In the genomic region with DNA sequence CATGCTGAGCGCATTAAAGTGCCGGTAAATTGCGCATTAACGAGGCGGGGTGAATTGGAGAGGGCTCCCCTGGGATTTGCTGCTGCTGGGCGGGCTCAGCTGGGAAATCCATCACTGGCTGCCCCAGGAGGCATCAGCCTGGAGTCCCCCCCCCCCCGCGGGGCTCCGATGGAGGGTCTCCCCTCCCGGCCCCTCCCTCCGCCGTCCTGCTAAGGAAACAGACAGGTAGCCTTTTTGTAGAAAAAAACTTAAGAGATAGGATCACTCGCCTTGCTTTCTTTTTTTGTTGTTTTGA, we compare ENCODE assay signal across 9 cellular contexts. TPM values are rescaled to one million over a fixed set of nuclear protein-coding genes. Genes with fewer than 3 reads are reported as not detected.
A peak's percentile ranks its signal among the peaks of the same experiment; 100 is the strongest.
DNase-seq lines count a peak whose midpoint lies in the region; ATAC-seq, FAIRE-seq and TF ChIP-seq lines count a peak whose summit lies in the region.
"Had no signal": no experiment of that assay in that cellular context is flagged by ENCODE, and none has a peak within 500 bp of the region (broad histone marks: within the 10 kb centered on the region; RNA-seq: fewer than 3 reads in every experiment).

No MANE protein-coding gene starts in this region.

- H3K4me1 ChIP-seq in left ventricle myocardium inferior, result peaks cover 29% of the 10 kb centered on the region

- peak overlapping the region; percentile 58 for H3K4me3 Mint-ChIP-seq in chondrocyte (ENCODE audit: unreplicated experiment)
- peak overlapping the region in 6 of 8 donors; percentile 9 to 87 (median 66) for H3K4me3 Mint-ChIP-seq in naive B cell
- H3K4me3 Mint-ChIP-seq: activated naive CD4-positive, alpha-beta T cell treated with anti-CD3 and anti-CD28 coated beads, Interleukin-2, amount 10 ng/mL, durations not matched to agents 7 days and 5 days had no signal

- ATAC-seq in naive B cell (ENCODE audit: low read depth in 2 of 2), result no peak

- peak overlapping the region; percentile 55 for H3K4me3 ChIP-seq in left ventricle myocardium inferior

- H3K4me1 Mint-ChIP-seq in chondrocyte (ENCODE audit: low read depth) (peaks cover 31% of the 10 kb centered on the region), naive B cell (peaks cover 9 to 37% (median 21%) of the 10 kb centered on the region in 3 donors)
- H3K4me1 Mint-ChIP-seq: activated naive CD4-positive, alpha-beta T cell treated with anti-CD3 and anti-CD28 coated beads, Interleukin-2, amount 10 ng/mL, durations not matched to agents 7 days and 5 days had no signal

- H3K27ac Mint-ChIP-seq in chondrocyte (ENCODE audit: unreplicated experiment) (peak overlapping the region; percentile 76), naive B cell (no peak overlapping the region)
- H3K27ac Mint-ChIP-seq: activated naive CD4-positive, alpha-beta T cell treated with anti-CD3 and anti-CD28 coated beads, Interleukin-2, amount 10 ng/mL, durations not matched to agents 7 days and 5 days had no signal

- intact Hi-C loops in left ventricle myocardium inferior (cut with micrococcal nuclease), result no loop called here
- intact Hi-C loops in cardiac septum (cut with DNase I), result no loop called here

- DNase-seq in left ventricle myocardium inferior (no peak), cardiac septum (ENCODE audit: low spot score) (no peak), chondrocyte (ENCODE audit: low spot score) (no peak), naive B cell (no peak), mucosa of gallbladder (ENCODE audit: low spot score) (no peak), HTR-8/SVneo (ENCODE audit: insufficient read length, low spot score) (no peak)
- DNase-seq in activated CD8-positive, alpha-beta memory T cell treated with anti-CD3 and anti-CD28 coated beads, Interleukin-2, amount 50 U/mL, for 48 hours, result no peak
- no peak for DNase-seq in activated T-cell treated with anti-CD3 and anti-CD28 coated beads, Interleukin-2, amount 50 U/mL, for 1 hour
- DNase-seq: activated naive CD4-positive, alpha-beta T cell treated with anti-CD3 and anti-CD28 coated beads, Interleukin-2, amount 10 ng/mL, durations not matched to agents 7 days and 5 days had no signal

- H3K36me3 Mint-ChIP-seq in chondrocyte (ENCODE audit: low read depth) (no peaks in the 10 kb centered on the region), naive B cell (no peaks in the 10 kb centered on the region)
- H3K36me3 Mint-ChIP-seq: activated naive CD4-positive, alpha-beta T cell treated with anti-CD3 and anti-CD28 coated beads, Interleukin-2, amount 10 ng/mL, durations not matched to agents 7 days and 5 days had no signal

- TF ChIP-seq CTCF in left ventricle myocardium inferior (IDR thresholded peaks at IDR 0.05; ENCODE audit: borderline replicate concordance) (no peak), chondrocyte (IDR thresholded peaks at IDR 0.05) (no peak)

- peak overlapping the region; percentile 77 for H3K27ac ChIP-seq in left ventricle myocardium inferior (replicated peaks)

- H3K27me3 Mint-ChIP-seq in chondrocyte (ENCODE audit: low read depth) (peaks cover 6% of the 10 kb centered on the region), naive B cell (peaks cover 0 to 22% (median 12%) of the 10 kb centered on the region in 3 donors)

- no peak for FAIRE-seq in HTR-8/SVneo (lab: Jason Lieb, UNC)

- H3K9me3 Mint-ChIP-seq in chondrocyte (ENCODE audit: low read depth) (no peaks in the 10 kb centered on the region), naive B cell (no peaks in the 10 kb centered on the region)
- H3K9me3 Mint-ChIP-seq: activated naive CD4-positive, alpha-beta T cell treated with anti-CD3 and anti-CD28 coated beads, Interleukin-2, amount 10 ng/mL, durations not matched to agents 7 days and 5 days had no signal

- H3K27me3 ChIP-seq in left ventricle myocardium inferior (ENCODE audit: low read depth), result no peaks in the 10 kb centered on the region

- no peaks in the 10 kb centered on the region for H3K36me3 ChIP-seq in left ventricle myocardium inferior

- H3K9me3 ChIP-seq in left ventricle myocardium inferior (replicated peaks), result no peaks in the 10 kb centered on the region

RNA-seq across cellular contexts. Expression of gene TLE6, which starts 6.8 kb away (rescaled TPM):
- total RNA-seq in left ventricle myocardium inferior, result 1.3 TPM
- 1.0 TPM for total RNA-seq in cardiac septum
- 0.36 to 1.1 TPM (median 0.55 TPM) in 3 replicates for total RNA-seq in chondrocyte
- 10 to 100 TPM in 1 of 6 donors, 1 to 10 TPM in 3, under 1 TPM in 2; 0.43 to 10.7 (median 1.8) TPM for polyA plus RNA-seq in naive B cell (ENCODE audit: low read depth in 6 of 6)
- 0.63 TPM for total RNA-seq in mucosa of gallbladder

RNA-seq across cellular contexts. Expression of gene ZNF77, which starts 39.4 kb away (rescaled TPM):
- total RNA-seq in left ventricle myocardium inferior (1.6 TPM), cardiac septum (2.0 TPM), chondrocyte (2.9 to 4.1 TPM (median 3.6 TPM) in 3 replicates), mucosa of gallbladder (2.8 TPM)
- 1 to 10 TPM in 3 of 6 donors, under 1 TPM in 2, not detected in 1; 0.45 to 3.7 (median 1.1) TPM for polyA plus RNA-seq in naive B cell (ENCODE audit: low read depth in 6 of 6)

RNA-seq across cellular contexts. Expression of gene TLE2, which starts 44.9 kb away (rescaled TPM):
- total RNA-seq in left ventricle myocardium inferior (53.2 TPM), cardiac septum (48.0 TPM), chondrocyte (12.3 to 14.1 TPM (median 13.7 TPM) in 3 replicates), mucosa of gallbladder (64.6 TPM)
- polyA plus RNA-seq in naive B cell (ENCODE audit: low read depth in 6 of 6), result 1 to 10 TPM in 4 of 6 donors, under 1 TPM in 1, not detected in 1; 0.84 to 2.3 (median 1.9) TPM
